ENCODE assay signal across 1 cellular context in genomic region chr3:46617941-46618340, GRCh38.
TF ChIP-seq lines count a peak whose summit lies in the region.

No MANE protein-coding gene starts in this region.

TF ChIP-seq in H1, 55 proteins besides CTCF, POLR2A, EP300 and RAD21:
- TF ChIP-seq HDAC2 (IDR thresholded peaks at IDR 0.05; ENCODE audit: borderline replicate concordance in 1 of 2, low read depth in 2 of 2, low read length in 2 of 2), result no peak
- no peak for TF ChIP-seq CHD1 (IDR thresholded peaks at IDR 0.05; ENCODE audit: low read depth, low read length)
- no peak for TF ChIP-seq POU5F1 (IDR thresholded peaks at IDR 0.05; ENCODE audit: low read depth, low read length)
- TF ChIP-seq TEAD4 (IDR thresholded peaks at IDR 0.05; ENCODE audit: low read depth, low read length), result no peak
- TF ChIP-seq NRF1 (IDR thresholded peaks at IDR 0.05; ENCODE audit: low read depth, low read length), result no peak
- TF ChIP-seq EGR1 (IDR thresholded peaks at IDR 0.05; ENCODE audit: borderline replicate concordance, low read depth, low read length), result no peak
- TF ChIP-seq BCL11A (IDR thresholded peaks at IDR 0.05; ENCODE audit: low read depth in 2 of 2, low read length in 2 of 2), result no peak
- TF ChIP-seq PHF8 (conservative IDR thresholded peaks at IDR 0.05; ENCODE audit: low read depth, low read length), result no peak
- TF ChIP-seq SP2 (IDR thresholded peaks at IDR 0.05; ENCODE audit: low read length), result no peak
- no peak for TF ChIP-seq MAFK (IDR thresholded peaks at IDR 0.05; ENCODE audit: low read depth, low read length)
- TF ChIP-seq, protein P1, sequence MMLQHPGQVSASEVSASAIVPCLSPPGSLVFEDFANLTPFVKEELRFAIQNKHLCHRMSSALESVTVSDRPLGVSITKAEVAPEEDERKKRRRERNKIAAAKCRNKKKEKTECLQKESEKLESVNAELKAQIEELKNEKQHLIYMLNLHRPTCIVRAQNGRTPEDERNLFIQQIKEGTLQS (IDR thresholded peaks at IDR 0.05; ENCODE audit: insufficient read depth, low read depth, low read length), result no peak
- no peak for TF ChIP-seq CEBPB (IDR thresholded peaks at IDR 0.05; ENCODE audit: low read depth, low read length)
- TF ChIP-seq RXRA (IDR thresholded peaks at IDR 0.05; ENCODE audit: insufficient read depth, low read depth, low read length), result no peak
- no peak for TF ChIP-seq CTBP2 (IDR thresholded peaks at IDR 0.05; ENCODE audit: borderline replicate concordance, insufficient read depth, insufficient read length, low read length)
- TF ChIP-seq EZH2 (IDR thresholded peaks at IDR 0.05; ENCODE audit: low read depth, low read length, severe bottlenecking), result no peak
- TF ChIP-seq SRF (IDR thresholded peaks at IDR 0.05; ENCODE audit: low read depth, low read length), result no peak
- TF ChIP-seq ATF2 (IDR thresholded peaks at IDR 0.05; ENCODE audit: low read length), result no peak
- no peak for TF ChIP-seq BRCA1 (IDR thresholded peaks at IDR 0.05; ENCODE audit: low read depth, low read length)
- no peak for TF ChIP-seq SP4 (IDR thresholded peaks at IDR 0.05; ENCODE audit: low read length)
- TF ChIP-seq, protein P2, sequence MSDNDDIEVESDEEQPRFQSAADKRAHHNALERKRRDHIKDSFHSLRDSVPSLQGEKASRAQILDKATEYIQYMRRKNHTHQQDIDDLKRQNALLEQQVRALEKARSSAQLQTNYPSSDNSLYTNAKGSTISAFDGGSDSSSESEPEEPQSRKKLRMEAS (IDR thresholded peaks at IDR 0.05), result no peak
